Comparison of ENCODE assay signal across 27 cellular contexts in genomic region chr3:58524326-58524888, GRCh38. TPM values are rescaled to one million over a fixed set of nuclear protein-coding genes. Genes with fewer than 3 reads are reported as not detected.
"Had no signal": no experiment of that assay in that cellular context is flagged by ENCODE, and none has a peak within 500 bp of the region (broad histone marks: within the 10 kb centered on the region; RNA-seq: fewer than 3 reads in every experiment).

No MANE protein-coding gene starts in this region.

- H3K9ac ChIP-seq: neural progenitor cell had no signal

- H3K9me3 Mint-ChIP-seq: activated T-cell treated with anti-CD3 and anti-CD28 coated beads, Interleukin-2, amount 50 U/mL, for 72 hours; natural killer cell; stimulated activated effector memory CD8-positive, alpha-beta T cell treated with anti-CD3 and anti-CD28 coated beads, Interleukin-12 subunit alpha, Interleukin-12 subunit beta, amount 100 ng/mL, for 72 hours; stimulated activated naive CD8-positive, alpha-beta T cell treated with anti-CD3 and anti-CD28 coated beads, Interleukin-15, amount 100 ng/mL, for 72 hours; type B pancreatic cell had no signal

- H3K4me2 ChIP-seq: neural progenitor cell had no signal

- H2AFZ ChIP-seq: neural progenitor cell had no signal

- H3K4me1 Mint-ChIP-seq: stimulated activated effector memory CD8-positive, alpha-beta T cell treated with anti-CD3 and anti-CD28 coated beads, Interleukin-12 subunit alpha, Interleukin-12 subunit beta, amount 100 ng/mL, for 72 hours; stimulated activated naive CD8-positive, alpha-beta T cell treated with anti-CD3 and anti-CD28 coated beads, Interleukin-15, amount 100 ng/mL, for 72 hours had no signal

- H3K4me3 Mint-ChIP-seq: activated naive CD8-positive, alpha-beta T cell; activated T-cell treated with anti-CD3 and anti-CD28 coated beads, Interleukin-2, amount 50 U/mL, for 72 hours; natural killer cell; neural progenitor cell; stimulated activated effector memory CD8-positive, alpha-beta T cell treated with anti-CD3 and anti-CD28 coated beads, Interleukin-12 subunit alpha, Interleukin-12 subunit beta, amount 100 ng/mL, for 72 hours; stimulated activated naive CD8-positive, alpha-beta T cell treated with anti-CD3 and anti-CD28 coated beads, Interleukin-15, amount 100 ng/mL, for 72 hours; type B pancreatic cell had no signal

- H3K27ac Mint-ChIP-seq: activated naive CD8-positive, alpha-beta T cell; activated T-cell treated with anti-CD3 and anti-CD28 coated beads, Interleukin-2, amount 50 U/mL, for 72 hours; natural killer cell; neural progenitor cell; stimulated activated effector memory CD8-positive, alpha-beta T cell treated with anti-CD3 and anti-CD28 coated beads, Interleukin-12 subunit alpha, Interleukin-12 subunit beta, amount 100 ng/mL, for 72 hours; type B pancreatic cell had no signal

- H3K27me3 ChIP-seq: colonic mucosa, heart left ventricle, neural progenitor cell, uterus had no signal

- H3K4me3 ChIP-seq: colonic mucosa, heart left ventricle, lower lobe of right lung, neural progenitor cell, skin epidermis, uterus had no signal

- DNase-seq: activated CD4-positive, alpha-beta T cell treated with anti-CD3 and anti-CD28 coated beads for 4 hours; activated CD4-positive, alpha-beta T cell treated with anti-CD3 and anti-CD28 coated beads, Interleukin-2, amount 50 U/mL, for 4 hours; activated naive CD4-positive, alpha-beta T cell; activated T-cell treated with anti-CD3 and anti-CD28 coated beads for 4 hours; activated T-cell treated with anti-CD3 and anti-CD28 coated beads, Interleukin-2, amount 50 U/mL, for 72 hours; anterior cingulate cortex; cerebellar nuclear complex; colonic mucosa; effector memory CD4-positive, alpha-beta T cell; heart left ventricle; left colon; lower lobe of right lung; mesendoderm; natural killer cell; stimulated activated CD4-positive, alpha-beta T cell treated with anti-CD3 and anti-CD28 coated beads, Interleukin-12 subunit alpha, Interleukin-12 subunit beta, amount 100 ng/mL, for 4 hours; stimulated activated CD4-positive, alpha-beta T cell treated with anti-CD3 and anti-CD28 coated beads, Interleukin-4, amount 100 ng/mL, for 24 hours; stimulated activated naive CD8-positive, alpha-beta T cell treated with anti-CD3 and anti-CD28 coated beads, Interleukin-15, amount 100 ng/mL, for 72 hours; uterus had no signal

- H3K27me3 Mint-ChIP-seq: activated naive CD8-positive, alpha-beta T cell; stimulated activated naive CD8-positive, alpha-beta T cell treated with anti-CD3 and anti-CD28 coated beads, Interleukin-15, amount 100 ng/mL, for 72 hours; type B pancreatic cell had no signal

- H3K27ac ChIP-seq: colonic mucosa, heart left ventricle, lower lobe of right lung, neural progenitor cell, skin epidermis, uterus had no signal

- H3K4me1 ChIP-seq: colonic mucosa, uterus had no signal

- H3K36me3 Mint-ChIP-seq: activated naive CD8-positive, alpha-beta T cell; natural killer cell; stimulated activated effector memory CD8-positive, alpha-beta T cell treated with anti-CD3 and anti-CD28 coated beads, Interleukin-12 subunit alpha, Interleukin-12 subunit beta, amount 100 ng/mL, for 72 hours; type B pancreatic cell had no signal

- H3K9me3 ChIP-seq: colonic mucosa, heart left ventricle, lower lobe of right lung, uterus had no signal

- H3K36me3 ChIP-seq: colonic mucosa, neural progenitor cell, uterus had no signal

RNA-seq across cellular contexts. Expression of gene ACOX2, which starts 12.6 kb away (rescaled TPM):
- total RNA-seq: activated T-cell treated with anti-CD3 and anti-CD28 coated beads, Interleukin-2, amount 50 U/mL, for 72 hours; natural killer cell; T-helper 1 cell treated with Interleukin-12 subunit alpha and Interleukin-12 subunit beta and Interleukin-4 antibody, amounts not matched to agents 30 ng/mL and 1 ng/mL, for 36 hours had no signal

RNA-seq across cellular contexts. Expression of gene FAM107A, which starts 52.8 kb away (rescaled TPM):
- total RNA-seq: activated T-cell treated with anti-CD3 and anti-CD28 coated beads, Interleukin-2, amount 50 U/mL, for 72 hours; bronchial epithelial cell; fibroblast of villous mesenchyme; mononuclear cell; natural killer cell; T-helper 1 cell treated with Interleukin-12 subunit alpha and Interleukin-12 subunit beta and Interleukin-4 antibody, amounts not matched to agents 30 ng/mL and 1 ng/mL, for 36 hours had no signal
